16 cellular contexts compared by ENCODE assay signal in the genomic region with DNA sequence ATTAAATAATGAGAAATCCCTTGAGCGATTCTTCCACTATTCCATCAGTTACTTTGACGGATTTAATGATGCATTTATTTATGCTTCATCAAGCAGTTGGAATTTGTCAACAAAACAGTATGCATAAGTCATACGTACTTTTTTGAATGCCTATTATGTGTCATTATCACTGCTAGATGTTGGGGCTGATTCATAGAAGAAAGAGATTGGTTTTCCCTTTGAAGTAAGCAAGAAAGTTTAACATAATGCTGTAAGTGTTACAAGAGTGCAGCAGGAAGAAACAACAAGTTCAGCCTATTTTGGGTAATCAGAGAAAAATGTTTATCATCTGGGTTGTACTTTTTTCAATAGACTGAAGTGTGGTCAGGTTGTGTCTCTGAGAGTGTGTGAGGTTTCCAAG.
DNase-seq lines count a peak whose midpoint lies in the region; ATAC-seq and TF ChIP-seq lines count a peak whose summit lies in the region.
"Had no signal": no experiment of that assay in that cellular context is flagged by ENCODE, and none has a peak within 500 bp of the region (broad histone marks: within the 10 kb centered on the region; RNA-seq: fewer than 3 reads in every experiment).

No MANE protein-coding gene starts in this region.

- no peaks in the 10 kb centered on the region for H3K27me3 ChIP-seq in upper lobe of left lung
- H3K27me3 ChIP-seq: heart right ventricle, pancreas, stomach, uterus had no signal

- H3K4me1 ChIP-seq in upper lobe of left lung = no peaks in the 10 kb centered on the region
- H3K4me1 ChIP-seq: heart right ventricle, pancreas, stomach, uterus had no signal

- no peak overlapping the region for H3K27ac ChIP-seq in upper lobe of left lung
- H3K27ac ChIP-seq: heart right ventricle, pancreas, stomach, uterus had no signal

- TF ChIP-seq POLR2A in upper lobe of left lung (IDR thresholded peaks at IDR 0.05) = no peak

- no peak for TF ChIP-seq RAD21 in Ishikawa (IDR thresholded peaks at IDR 0.05; ENCODE audit: low read depth)

- H3K4me3 ChIP-seq in upper lobe of left lung = no peak overlapping the region
- H3K4me3 ChIP-seq: heart right ventricle, pancreas, stomach, uterus had no signal

- TF ChIP-seq EP300 in Ishikawa (IDR thresholded peaks at IDR 0.05; ENCODE audit: borderline replicate concordance) = peak; percentile 87
- TF ChIP-seq EP300 in upper lobe of left lung (IDR thresholded peaks at IDR 0.05) = no peak

- ATAC-seq in upper lobe of left lung (ENCODE audit: low FRiP score in 2 of 2) = no peak
- no peak for ATAC-seq in GM18498 (IDR thresholded peaks at IDR 0.05; ENCODE audit: unreplicated experiment)
- ATAC-seq: heart right ventricle, left colon, pancreas had no signal

- no peaks in the 10 kb centered on the region for H3K9me3 ChIP-seq in upper lobe of left lung
- H3K9me3 ChIP-seq: pancreas, stomach, uterus had no signal

- H3K36me3 ChIP-seq in upper lobe of left lung = no peaks in the 10 kb centered on the region
- H3K36me3 ChIP-seq: heart right ventricle, pancreas, stomach, uterus had no signal

- DNase-seq in AG08395 (ENCODE audit: low spot score) (peak; percentile 35), amniotic epithelial cell (ENCODE audit: low read depth) (peak; percentile 50), foreskin melanocyte (peak; percentile 36), upper lobe of left lung (no peak), NCI-H146 treated with DMSO at 0.1 percent for 48 hours (lab: John Stamatoyannopoulos, UW; ENCODE audit: unreplicated experiment) (no peak)
- DNase-seq in activated CD4-positive, alpha-beta T cell treated with anti-CD3 and anti-CD28 coated beads, Interleukin-2, amount 50 U/mL, for 4 hours = no peak
- DNase-seq: activated CD4-positive, alpha-beta T cell treated with anti-CD3 and anti-CD28 coated beads, Interleukin-2, amount 50 U/mL, for 1 hour; activated T-cell treated with anti-CD3 and anti-CD28 coated beads, Interleukin-2, amount 50 U/mL, for 1 hour; heart right ventricle; left colon; NCI-H1092; pancreas; stomach; uterus had no signal

- WGBS in upper lobe of left lung, 2 donors = 75 to 78% methylated on average over 3 of the region's 3 CpGs

- no peak for TF ChIP-seq CTCF in upper lobe of left lung (IDR thresholded peaks at IDR 0.05)

TF ChIP-seq in Ishikawa, 13 proteins besides CTCF, POLR2A, EP300 and RAD21:
- TF ChIP-seq EGR1 (IDR thresholded peaks at IDR 0.05) (no peak), FOXM1 (IDR thresholded peaks at IDR 0.05; ENCODE audit: borderline replicate concordance, low read depth) (peak; percentile 72; the same call in 1 of the 2 replicates), TEAD4 (IDR thresholded peaks at IDR 0.05) (peak; percentile 92), NFIC (IDR thresholded peaks at IDR 0.05) (peak; percentile 81), TCF12 (IDR thresholded peaks at IDR 0.05; ENCODE audit: low read depth) (peak; percentile 74; the same call in 1 of the 2 replicates)

Comparison
In these comparisons a context has a peak if more than half of its experiments do, and no peak if none do; other contexts are left out.
1. DNase-seq: peak in AG08395 (single experiment), amniotic epithelial cell (single experiment) and foreskin melanocyte (single experiment); none in upper lobe of left lung (0 of 2), NCI-H146 treated with DMSO at 0.1 percent for 48 hours (single experiment) and activated CD4-positive, alpha-beta T cell treated with anti-CD3 and anti-CD28 coated beads, Interleukin-2, amount 50 U/mL, for 4 hours (0 of 2).